ENCODE assay signal across 20 cellular contexts in the genomic region with DNA sequence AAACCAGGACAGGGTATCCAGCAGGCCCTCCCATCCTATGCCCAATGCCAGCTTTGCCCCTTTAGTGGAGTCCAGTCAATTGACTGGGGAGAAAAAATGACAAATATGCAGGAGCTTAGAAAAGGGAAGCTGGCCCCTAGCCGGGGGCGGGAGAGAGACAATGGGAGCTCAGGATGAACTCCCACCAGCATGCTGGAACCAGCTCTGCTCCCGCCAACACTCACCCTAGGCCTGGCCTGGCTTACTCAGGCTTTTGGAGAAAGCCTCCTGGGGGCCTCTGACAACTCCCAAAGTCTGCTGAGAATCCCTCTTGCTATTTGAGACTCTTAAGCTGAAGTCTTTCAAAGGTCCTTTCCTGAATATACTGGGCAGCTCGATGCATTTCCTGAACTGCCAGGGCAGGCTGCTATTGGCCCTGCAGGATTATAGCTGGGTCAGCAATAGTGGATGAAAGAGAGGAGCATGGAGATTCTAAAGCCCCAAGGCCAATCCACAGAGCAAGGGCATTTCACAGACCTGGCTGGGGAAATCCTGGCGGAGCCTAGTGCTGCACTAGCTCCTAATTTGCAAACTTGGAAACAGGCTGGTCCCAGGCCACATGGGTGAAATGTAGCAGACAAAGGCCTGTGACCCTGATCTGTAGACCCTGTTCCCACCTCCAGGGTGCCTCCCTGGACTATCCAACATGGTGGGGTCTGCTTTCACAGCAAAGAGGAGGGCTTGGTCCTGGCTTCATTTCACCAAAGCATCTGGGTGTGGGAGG. TPM values are rescaled to one million over a fixed set of nuclear protein-coding genes. Genes with fewer than 3 reads are reported as not detected.
DNase-seq lines count a peak whose midpoint lies in the region; ATAC-seq, FAIRE-seq and TF ChIP-seq lines count a peak whose summit lies in the region.
"Had no signal": no experiment of that assay in that cellular context is flagged by ENCODE, and none has a peak within 500 bp of the region (broad histone marks: within the 10 kb centered on the region; RNA-seq: fewer than 3 reads in every experiment).

No MANE protein-coding gene starts in this region.

- ATAC-seq in A549, result no peak; a peak in 1 of 6 replicates
- no peak for ATAC-seq in GM21390 (IDR thresholded peaks at IDR 0.05; ENCODE audit: unreplicated experiment)
- ATAC-seq: foreskin keratinocyte, T-helper 17 cell had no signal

- H3K36me3 Mint-ChIP-seq in astrocyte (ENCODE audit: low read depth, unreplicated experiment), result peaks cover 28% of the 10 kb centered on the region

- H3K27ac Mint-ChIP-seq in astrocyte (ENCODE audit: unreplicated experiment), result peak overlapping the region; percentile 53
- H3K27ac Mint-ChIP-seq: activated T-cell treated with anti-CD3 and anti-CD28 coated beads, Interleukin-2, amount 50 U/mL, for 72 hours; stimulated activated naive CD8-positive, alpha-beta T cell treated with anti-CD3 and anti-CD28 coated beads, Interleukin-15, Interleukin-2, amounts not matched to agents 100 ng/mL and 50 ng/mL, for 24 hours; T-helper 17 cell had no signal

- H3K27me3 Mint-ChIP-seq in astrocyte (ENCODE audit: low read depth, unreplicated experiment), result no peaks in the 10 kb centered on the region
- H3K27me3 Mint-ChIP-seq: stimulated activated naive CD8-positive, alpha-beta T cell treated with anti-CD3 and anti-CD28 coated beads, Interleukin-15, Interleukin-2, amounts not matched to agents 100 ng/mL and 50 ng/mL, for 24 hours; T-helper 17 cell had no signal

- WGBS in A549 (ENCODE audit: missing lambda C conversion rate), result 81% methylated on average over 4 of the region's 5 CpGs

- no peaks in the 10 kb centered on the region for H3K27me3 ChIP-seq in HUES48 (ENCODE audit: control insufficient read depth, insufficient read depth, low read length)
- H3K27me3 ChIP-seq in astrocyte (ENCODE audit: insufficient read depth, low read length), result no peaks in the 10 kb centered on the region
- H3K27me3 ChIP-seq in iPS-20b (ENCODE audit: insufficient read depth, low read length), result no peaks in the 10 kb centered on the region
- H3K27me3 ChIP-seq: foreskin keratinocyte had no signal

- FAIRE-seq in A549 (lab: Jason Lieb, UNC), result no peak
- FAIRE-seq in astrocyte (lab: Jason Lieb, UNC), result no peak
- FAIRE-seq in D721Med (lab: Jason Lieb, UNC), result no peak

- no peaks in the 10 kb centered on the region for H3K79me2 ChIP-seq in astrocyte (ENCODE audit: insufficient read depth, low read length)
- H3K79me2 ChIP-seq: parathyroid adenoma had no signal

- H3K36me3 ChIP-seq in HUES48 (ENCODE audit: control insufficient read depth, insufficient read depth, low read length) (no peaks in the 10 kb centered on the region; the same call in 1 of the 2 replicates), astrocyte (ENCODE audit: insufficient read depth, low read length) (no peaks in the 10 kb centered on the region), iPS-20b (ENCODE audit: insufficient read depth, low read depth, low read length) (no peaks in the 10 kb centered on the region)

- no peak for DNase-seq in A549 (ENCODE audit: low read depth in 1 of 2, low spot score in 1 of 2)
- no peak for DNase-seq in astrocyte (ENCODE audit: low read depth)
- no peak for DNase-seq in D721Med (ENCODE audit: insufficient read length, low spot score)
- DNase-seq in DMS153 (lab: John Stamatoyannopoulos, UW), result no peak
- no peak for DNase-seq in NCI-H1694 (lab: John Stamatoyannopoulos, UW)
- DNase-seq: activated T-cell treated with anti-CD3 and anti-CD28 coated beads, Interleukin-2, amount 50 U/mL, for 72 hours; amniotic stem cell; Calu3; effector CD4-positive, alpha-beta T cell; foreskin keratinocyte; GOT3; NCI-H2029; NCI-H69; T-helper 17 cell had no signal

- no peak for TF ChIP-seq EP300 in A549 (IDR thresholded peaks at IDR 0.05)

- no peaks in the 10 kb centered on the region for H3K9me3 Mint-ChIP-seq in astrocyte (ENCODE audit: unreplicated experiment)
- H3K9me3 Mint-ChIP-seq: activated T-cell treated with anti-CD3 and anti-CD28 coated beads, Interleukin-2, amount 50 U/mL, for 72 hours; stimulated activated naive CD8-positive, alpha-beta T cell treated with anti-CD3 and anti-CD28 coated beads, Interleukin-15, Interleukin-2, amounts not matched to agents 100 ng/mL and 50 ng/mL, for 24 hours had no signal

- no peak overlapping the region for H3K4me3 ChIP-seq in A549
- no peak overlapping the region for H3K4me3 ChIP-seq in HUES48 (ENCODE audit: low read depth, low read length)
- no peak overlapping the region for H3K4me3 ChIP-seq in astrocyte (ENCODE audit: insufficient read depth, low read depth, low read length)
- H3K4me3 ChIP-seq in iPS-20b (ENCODE audit: low read length), result no peak overlapping the region
- H3K4me3 ChIP-seq: smooth muscle cell had no signal

- no peak for TF ChIP-seq POLR2A in A549 (IDR thresholded peaks at IDR 0.05; ENCODE audit: low read length)

- H3K9ac ChIP-seq in HUES48 (ENCODE audit: low read depth, low read length) (no peak overlapping the region), astrocyte (ENCODE audit: low read length) (no peak overlapping the region), iPS-20b (ENCODE audit: low read depth, low read length) (peak overlapping the region; percentile 25)
- H3K9ac ChIP-seq: parathyroid adenoma had no signal

- no peak for TF ChIP-seq RAD21 in A549 (conservative IDR thresholded peaks at IDR 0.05 in 1 of 2, IDR thresholded peaks at IDR 0.05 in 1 of 2)

- H3K4me1 Mint-ChIP-seq in astrocyte (ENCODE audit: low read depth, unreplicated experiment), result peaks cover 16% of the 10 kb centered on the region
- H3K4me1 Mint-ChIP-seq: T-helper 17 cell had no signal

- POLR2A ChIA-PET in A549 (lab: Yijun Ruan, JAX), result no interaction called here

- no peaks in the 10 kb centered on the region for H3K4me1 ChIP-seq in A549
- peaks cover 12% of the 10 kb centered on the region; the same call in 1 of the 2 replicates for H3K4me1 ChIP-seq in HUES48 (ENCODE audit: control insufficient read depth, insufficient read depth, low read length)
- H3K4me1 ChIP-seq in astrocyte (ENCODE audit: insufficient read depth, low read length), result peaks cover 8% of the 10 kb centered on the region
- H3K4me1 ChIP-seq in iPS-20b (ENCODE audit: insufficient read depth, low read length), result peaks cover 7% of the 10 kb centered on the region; the same call in 1 of the 2 replicates
- H3K4me1 ChIP-seq: foreskin keratinocyte, parathyroid adenoma had no signal

- CTCF ChIA-PET in A549 (lab: Yijun Ruan, JAX), result interaction anchor here (0.9 to 6.7 kb wide), 4 partner anchors 10 to 233 kb away, joined by 3 to 52 read pairs (median 7); no protein-coding TSS in a partner anchor

- H3K9me3 ChIP-seq in A549 (no peaks in the 10 kb centered on the region), HUES48 (ENCODE audit: control insufficient read depth, insufficient read depth, low read length) (no peaks in the 10 kb centered on the region), astrocyte (ENCODE audit: insufficient read depth, low read depth, low read length) (no peaks in the 10 kb centered on the region), iPS-20b (ENCODE audit: insufficient read depth, low read depth, low read length) (no peaks in the 10 kb centered on the region)

- H3K4me3 Mint-ChIP-seq in astrocyte (ENCODE audit: unreplicated experiment), result no peak overlapping the region
- H3K4me3 Mint-ChIP-seq: activated T-cell treated with anti-CD3 and anti-CD28 coated beads, Interleukin-2, amount 50 U/mL, for 72 hours; stimulated activated naive CD8-positive, alpha-beta T cell treated with anti-CD3 and anti-CD28 coated beads, Interleukin-15, Interleukin-2, amounts not matched to agents 100 ng/mL and 50 ng/mL, for 24 hours; T-helper 17 cell had no signal

- H3K4me2 ChIP-seq in A549 (no peak overlapping the region), astrocyte (ENCODE audit: low read length) (no peak overlapping the region)
- H3K4me2 ChIP-seq: smooth muscle cell had no signal

- no peak overlapping the region for H2AFZ ChIP-seq in astrocyte (ENCODE audit: low read depth, low read length)
- H2AFZ ChIP-seq: parathyroid adenoma had no signal

- H3K27ac ChIP-seq in A549, result no peak overlapping the region
- peak overlapping the region; percentile 84 for H3K27ac ChIP-seq in HUES48 (ENCODE audit: low read depth, low read length)
- no peak overlapping the region for H3K27ac ChIP-seq in astrocyte (ENCODE audit: low read depth, low read length)
- H3K27ac ChIP-seq in iPS-20b (ENCODE audit: low read length), result no peak overlapping the region
- H3K27ac ChIP-seq: foreskin keratinocyte, parathyroid adenoma had no signal

- TF ChIP-seq CTCF in A549 (IDR thresholded peaks at IDR 0.05) (no peak), astrocyte (IDR thresholded peaks at IDR 0.05; ENCODE audit: insufficient read depth, low read depth, low read length) (no peak), D721Med (IDR thresholded peaks at IDR 0.05; ENCODE audit: insufficient read depth, missing control alignments) (no peak)

- peaks cover 3% of the 10 kb centered on the region for H4K20me1 ChIP-seq in astrocyte (ENCODE audit: insufficient read depth, low read length)

TF ChIP-seq in A549, 52 proteins besides CTCF, POLR2A, EP300 and RAD21:
- TF ChIP-seq KDM1A (IDR thresholded peaks at IDR 0.05; ENCODE audit: low read depth) (no peak), MAFK (IDR thresholded peaks at IDR 0.05; ENCODE audit: partially characterized antibody) (peak; percentile 39)

RNA-seq across cellular contexts. Expression of gene CLSTN1, which starts 35.7 kb away (rescaled TPM):
- 27.3 and 42.9 TPM in 2 replicates for polyA plus RNA-seq in A549 (2011; rRNA removed)
- 30.1 and 33.3 TPM in 2 replicates for polyA plus RNA-seq in A549 (2012; cell fraction: cytosol; rRNA removed)
- 98.4 and 100 TPM in 2 replicates for polyA plus RNA-seq in A549 (2012; cell fraction: nucleus; rRNA removed)
- 50.8 to 57.5 TPM (median 56.1 TPM) in 3 replicates for polyA plus RNA-seq in A549 (2017; fragmentation: RNase III; extraction: RNeasy Plus Mini Kit Qiagen cat#74134 plus additional on column Dnase treatment)
- 35.7 and 40.2 TPM in 2 replicates for polyA minus RNA-seq in A549 (2011; rRNA and poly(A)+ RNA removed)
- 181 and 197 TPM in 2 replicates for total RNA-seq in astrocyte

RNA-seq across cellular contexts. Expression of gene CTNNBIP1, which starts 50.6 kb away (rescaled TPM):
- polyA plus RNA-seq in A549 (2011; rRNA removed) (7.7 and 10.4 TPM in 2 replicates), A549 (2017; fragmentation: RNase III; extraction: RNeasy Plus Mini Kit Qiagen cat#74134 plus additional on column Dnase treatment) (4.9 to 5.6 TPM (median 5.1 TPM) in 3 replicates)
- polyA plus RNA-seq in A549 (2012; cell fraction: cytosol; rRNA removed), result 8.2 and 10.0 TPM in 2 replicates
- 5.7 and 5.8 TPM in 2 replicates for polyA plus RNA-seq in A549 (2012; cell fraction: nucleus; rRNA removed)
- 8.5 and 10.9 TPM in 2 replicates for polyA minus RNA-seq in A549 (2011; rRNA and poly(A)+ RNA removed)
- total RNA-seq in astrocyte, result 49.9 and 53.7 TPM in 2 replicates
